Comparison of ENCODE assay signal across 1 cellular context in the genomic region with DNA sequence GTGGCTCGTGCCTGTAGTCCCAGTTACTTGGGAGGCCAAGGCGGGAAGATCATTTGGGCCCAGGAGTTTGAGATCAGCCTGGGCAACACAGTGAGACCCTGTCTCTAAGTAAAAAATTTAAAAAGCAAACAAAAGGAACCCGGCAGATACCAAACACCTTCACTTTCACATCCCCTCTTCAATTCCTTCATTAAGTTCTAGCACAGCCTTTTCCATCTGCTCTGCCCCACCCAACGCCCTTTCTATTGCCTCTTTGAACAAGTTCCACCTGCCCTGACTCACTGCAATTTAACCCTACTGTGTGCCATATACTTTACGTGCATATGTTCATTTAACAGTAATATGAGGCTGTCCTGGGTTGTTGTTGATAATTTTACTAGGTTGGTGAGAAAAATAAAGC.
TF ChIP-seq lines count a peak whose summit lies in the region.

No MANE protein-coding gene starts in this region.

TF ChIP-seq in GM12878, 131 proteins besides CTCF, POLR2A, EP300 and RAD21:
- TF ChIP-seq KLF5 (IDR thresholded peaks at IDR 0.05; ENCODE audit: partially characterized antibody): no peak
- peak; percentile 9; the same call in 1 of the 2 replicates for TF ChIP-seq SPI1 (IDR thresholded peaks at IDR 0.05; ENCODE audit: borderline replicate concordance, insufficient read depth, low read depth, low read length)
- TF ChIP-seq, protein P1, sequence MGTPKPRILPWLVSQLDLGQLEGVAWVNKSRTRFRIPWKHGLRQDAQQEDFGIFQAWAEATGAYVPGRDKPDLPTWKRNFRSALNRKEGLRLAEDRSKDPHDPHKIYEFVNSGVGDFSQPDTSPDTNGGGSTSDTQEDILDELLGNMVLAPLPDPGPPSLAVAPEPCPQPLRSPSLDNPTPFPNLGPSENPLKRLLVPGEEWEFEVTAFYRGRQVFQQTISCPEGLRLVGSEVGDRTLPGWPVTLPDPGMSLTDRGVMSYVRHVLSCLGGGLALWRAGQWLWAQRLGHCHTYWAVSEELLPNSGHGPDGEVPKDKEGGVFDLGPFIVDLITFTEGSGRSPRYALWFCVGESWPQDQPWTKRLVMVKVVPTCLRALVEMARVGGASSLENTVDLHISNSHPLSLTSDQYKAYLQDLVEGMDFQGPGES (IDR thresholded peaks at IDR 0.05): no peak
